In the genomic region with DNA sequence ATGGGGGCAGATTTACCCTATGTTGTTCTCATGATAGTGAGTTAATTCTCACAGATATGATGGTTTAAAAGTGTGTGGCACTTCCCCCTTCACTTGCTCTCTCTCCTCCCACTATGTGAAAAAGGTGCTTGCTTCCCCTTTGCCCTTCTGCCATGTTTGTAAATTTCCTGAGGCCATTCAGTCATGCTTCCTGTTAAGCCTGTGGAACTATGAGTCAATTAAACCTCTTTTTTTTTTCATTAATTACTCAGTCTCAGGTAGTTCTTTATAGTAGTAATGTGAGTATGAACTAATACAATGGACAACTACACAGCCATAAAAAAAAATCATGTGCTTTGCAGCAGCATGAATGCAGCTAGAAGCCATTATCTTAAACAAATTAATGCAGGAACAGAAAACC, we compare ENCODE assay signal across 16 cellular contexts.
DNase-seq lines count a peak whose midpoint lies in the region; ATAC-seq, FAIRE-seq and TF ChIP-seq lines count a peak whose summit lies in the region.
"Had no signal": no experiment of that assay in that cellular context is flagged by ENCODE, and none has a peak within 500 bp of the region (broad histone marks: within the 10 kb centered on the region; RNA-seq: fewer than 3 reads in every experiment).

No MANE protein-coding gene starts in this region.

- no peaks in the 10 kb centered on the region for H3K36me3 Mint-ChIP-seq in activated T-cell treated with anti-CD3 and anti-CD28 coated beads, Interleukin-2, amount 50 U/mL, for 4 hours (ENCODE audit: insufficient read depth)
- H3K36me3 Mint-ChIP-seq in activated naive CD8-positive, alpha-beta T cell treated with anti-CD3 and anti-CD28 coated beads for 36 hours, result no peaks in the 10 kb centered on the region
- H3K36me3 Mint-ChIP-seq: CD4-positive, alpha-beta memory T cell had no signal

- no peak for FAIRE-seq in bronchial epithelial cell (lab: Jason Lieb, UNC)
- FAIRE-seq: A204.1 had no signal

- DNase-seq in ELR (ENCODE audit: low read depth) (peak; percentile 44), bronchial epithelial cell (ENCODE audit: low read depth) (peak; percentile 86), renal cortical epithelial cell (ENCODE audit: low read depth) (peak; percentile 34)
- DNase-seq in activated T-cell treated with anti-CD3 and anti-CD28 coated beads, Interleukin-2, amount 50 U/mL, for 4 hours, result no peak
- DNase-seq in activated naive CD8-positive, alpha-beta T cell treated with anti-CD3 and anti-CD28 coated beads for 36 hours, result no peak
- DNase-seq: C1 segment of cervical spinal cord; CD4-positive, alpha-beta memory T cell; DMS79 treated with DMSO at 0.1 percent for 48 hours; EL; GDM1; HCEC 1CT; HFFc6 had no signal

- peaks cover 7% of the 10 kb centered on the region for H3K9me3 Mint-ChIP-seq in activated T-cell treated with anti-CD3 and anti-CD28 coated beads, Interleukin-2, amount 50 U/mL, for 4 hours
- no peaks in the 10 kb centered on the region for H3K9me3 Mint-ChIP-seq in activated naive CD8-positive, alpha-beta T cell treated with anti-CD3 and anti-CD28 coated beads for 36 hours
- H3K9me3 Mint-ChIP-seq: HFFc6 had no signal

- no peaks in the 10 kb centered on the region for H3K36me3 ChIP-seq in bronchial epithelial cell (ENCODE audit: control insufficient read depth, insufficient read depth, low read length)
- no peaks in the 10 kb centered on the region for H3K36me3 ChIP-seq in gastroesophageal sphincter

- H3K27ac ChIP-seq in gastroesophageal sphincter, result no peak overlapping the region

- no peak overlapping the region for H3K27ac Mint-ChIP-seq in activated naive CD8-positive, alpha-beta T cell treated with anti-CD3 and anti-CD28 coated beads for 36 hours
- H3K27ac Mint-ChIP-seq: B cell; CD4-positive, alpha-beta memory T cell; HFFc6 had no signal

- no peak overlapping the region for H3K4me3 Mint-ChIP-seq in activated T-cell treated with anti-CD3 and anti-CD28 coated beads, Interleukin-2, amount 50 U/mL, for 4 hours
- H3K4me3 Mint-ChIP-seq in activated naive CD8-positive, alpha-beta T cell treated with anti-CD3 and anti-CD28 coated beads for 36 hours, result no peak overlapping the region
- H3K4me3 Mint-ChIP-seq: B cell; CD4-positive, alpha-beta memory T cell; HFFc6 had no signal

- H3K4me3 ChIP-seq in bronchial epithelial cell (ENCODE audit: low read depth, low read length), result no peak overlapping the region
- H3K4me3 ChIP-seq in gastroesophageal sphincter, result no peak overlapping the region

- TF ChIP-seq CTCF in bronchial epithelial cell (IDR thresholded peaks at IDR 0.05; ENCODE audit: insufficient read depth, low read length, severe bottlenecking) (no peak), gastroesophageal sphincter (IDR thresholded peaks at IDR 0.05) (no peak)

- H3K4me1 Mint-ChIP-seq in activated T-cell treated with anti-CD3 and anti-CD28 coated beads, Interleukin-2, amount 50 U/mL, for 4 hours (ENCODE audit: low read depth), result no peaks in the 10 kb centered on the region
- H3K4me1 Mint-ChIP-seq in activated naive CD8-positive, alpha-beta T cell treated with anti-CD3 and anti-CD28 coated beads for 36 hours, result no peaks in the 10 kb centered on the region
- H3K4me1 Mint-ChIP-seq: B cell; CD4-positive, alpha-beta memory T cell had no signal

- TF ChIP-seq EP300 in gastroesophageal sphincter (IDR thresholded peaks at IDR 0.05), result no peak

- H3K27me3 ChIP-seq in bronchial epithelial cell (ENCODE audit: control insufficient read depth, insufficient read depth, low read length), result no peaks in the 10 kb centered on the region
- H3K27me3 ChIP-seq in gastroesophageal sphincter, result no peaks in the 10 kb centered on the region

- no peaks in the 10 kb centered on the region for H3K9me3 ChIP-seq in gastroesophageal sphincter

- no peaks in the 10 kb centered on the region for H3K4me1 ChIP-seq in gastroesophageal sphincter

- TF ChIP-seq POLR2A in gastroesophageal sphincter (IDR thresholded peaks at IDR 0.05), result no peak

- no peaks in the 10 kb centered on the region for H3K27me3 Mint-ChIP-seq in activated T-cell treated with anti-CD3 and anti-CD28 coated beads, Interleukin-2, amount 50 U/mL, for 4 hours (ENCODE audit: low read depth)
- H3K27me3 Mint-ChIP-seq in activated naive CD8-positive, alpha-beta T cell treated with anti-CD3 and anti-CD28 coated beads for 36 hours, result no peaks in the 10 kb centered on the region
- H3K27me3 Mint-ChIP-seq: B cell; CD4-positive, alpha-beta memory T cell had no signal

- ATAC-seq in esophagus mucosa (peak; percentile 63), gastroesophageal sphincter (no peak)
- ATAC-seq in activated T-cell treated with anti-CD3 and anti-CD28 coated beads, Interleukin-2, amount 50 U/mL, for 4 hours, result no peak

Comparison
In these comparisons a context has a peak if more than half of its experiments do, and no peak if none do; other contexts are left out.
1. DNase-seq: peak in ELR (single experiment), bronchial epithelial cell (single experiment) and renal cortical epithelial cell (single experiment); none in activated T-cell treated with anti-CD3 and anti-CD28 coated beads, Interleukin-2, amount 50 U/mL, for 4 hours (single experiment) and activated naive CD8-positive, alpha-beta T cell treated with anti-CD3 and anti-CD28 coated beads for 36 hours (single experiment).